2 cellular contexts compared by ENCODE assay signal in the genomic region with DNA sequence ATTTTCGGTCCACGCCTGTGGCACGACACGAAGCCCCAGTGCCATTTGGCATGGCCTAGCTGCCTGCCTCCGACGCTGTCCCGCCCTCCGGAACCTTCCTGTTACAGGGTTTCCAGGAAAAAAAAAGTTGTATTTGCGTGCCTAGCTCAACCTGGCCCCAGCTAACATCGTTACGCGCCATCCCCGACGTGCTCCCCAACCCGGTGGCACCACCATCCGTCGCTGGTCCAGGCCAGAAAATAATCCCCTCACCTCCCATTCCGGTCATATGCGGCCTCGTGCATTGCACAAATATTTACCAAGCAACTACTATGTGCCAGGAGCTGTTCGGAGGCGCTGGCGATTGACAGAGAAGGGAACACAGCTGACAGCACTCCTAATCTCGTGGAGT.
TF ChIP-seq lines count a peak whose summit lies in the region.

No MANE protein-coding gene starts in this region.

TF ChIP-seq in SK-N-SH, 30 proteins besides CTCF, POLR2A, EP300 and RAD21 (continued from another document):
- TF ChIP-seq REST (IDR thresholded peaks at IDR 0.05; ENCODE audit: low read depth, low read length), result no peak
- TF ChIP-seq PBX3 (IDR thresholded peaks at IDR 0.05), result no peak
- TF ChIP-seq FOXJ3 (CRISPR knock-in tag; IDR thresholded peaks at IDR 0.05), result no peak
- no peak for TF ChIP-seq RXRA (IDR thresholded peaks at IDR 0.05; ENCODE audit: borderline replicate concordance, low read depth)
- TF ChIP-seq MAX (IDR thresholded peaks at IDR 0.05; ENCODE audit: low read depth), result no peak

TF ChIP-seq in SK-N-SH treated with all-trans-retinoic acid at 6 μM for 48 hours, 23 proteins besides CTCF, POLR2A, EP300 and RAD21 (continued from another document):
- no peak for TF ChIP-seq TSHZ2 (CRISPR knock-in tag; IDR thresholded peaks at IDR 0.05)
- TF ChIP-seq ZC3H10 (CRISPR knock-in tag; IDR thresholded peaks at IDR 0.05), result no peak
- no peak for TF ChIP-seq ZNF565 (CRISPR knock-in tag; conservative IDR thresholded peaks at IDR 0.05; ENCODE audit: low read depth)
- TF ChIP-seq CSDC2 (CRISPR knock-in tag; IDR thresholded peaks at IDR 0.05), result no peak
- no peak for TF ChIP-seq RARB (CRISPR knock-in tag; IDR thresholded peaks at IDR 0.05)
- TF ChIP-seq TCF4 (CRISPR knock-in tag; IDR thresholded peaks at IDR 0.05; ENCODE audit: borderline replicate concordance), result no peak
- no peak for TF ChIP-seq PPARA (CRISPR knock-in tag; IDR thresholded peaks at IDR 0.05; ENCODE audit: borderline replicate concordance)
- TF ChIP-seq ZNF8 (CRISPR knock-in tag; IDR thresholded peaks at IDR 0.05), result no peak
- TF ChIP-seq, protein P1, sequence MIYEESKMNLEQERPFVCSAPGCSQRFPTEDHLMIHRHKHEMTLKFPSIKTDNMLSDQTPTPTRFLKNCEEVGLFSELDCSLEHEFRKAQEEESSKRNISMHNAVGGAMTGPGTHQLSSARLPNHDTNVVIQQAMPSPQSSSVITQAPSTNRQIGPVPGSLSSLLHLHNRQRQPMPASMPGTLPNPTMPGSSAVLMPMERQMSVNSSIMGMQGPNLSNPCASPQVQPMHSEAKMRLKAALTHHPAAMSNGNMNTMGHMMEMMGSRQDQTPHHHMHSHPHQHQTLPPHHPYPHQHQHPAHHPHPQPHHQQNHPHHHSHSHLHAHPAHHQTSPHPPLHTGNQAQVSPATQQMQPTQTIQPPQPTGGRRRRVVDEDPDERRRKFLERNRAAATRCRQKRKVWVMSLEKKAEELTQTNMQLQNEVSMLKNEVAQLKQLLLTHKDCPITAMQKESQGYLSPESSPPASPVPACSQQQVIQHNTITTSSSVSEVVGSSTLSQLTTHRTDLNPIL (CRISPR knock-in tag; IDR thresholded peaks at IDR 0.05; ENCODE audit: low read depth), result no peak
- no peak for TF ChIP-seq ARNTL (CRISPR knock-in tag; IDR thresholded peaks at IDR 0.05; ENCODE audit: borderline replicate concordance, low read depth)
